Comparison of ENCODE assay signal across 8 cellular contexts in genomic region chr10:95266674-95267095, GRCh38. TPM values are rescaled to one million over a fixed set of nuclear protein-coding genes. Genes with fewer than 3 reads are reported as not detected.
A peak's percentile ranks its signal among the peaks of the same experiment; 100 is the strongest.
DNase-seq lines count a peak whose midpoint lies in the region; ATAC-seq and TF ChIP-seq lines count a peak whose summit lies in the region.

No MANE protein-coding gene starts in this region.

- CTCF ChIA-PET in RWPE1 (lab: Yijun Ruan, JAX): no interaction called here
- CTCF ChIA-PET in activated CD4-positive, alpha-beta memory T cell treated with anti-CD3 and anti-CD28 coated beads for 36 hours (lab: Charles Lee): no interaction called here

- no peak for TF ChIP-seq CTCF in RWPE1 (conservative IDR thresholded peaks at IDR 0.05; ENCODE audit: low read depth)
- TF ChIP-seq CTCF in fibroblast of villous mesenchyme (IDR thresholded peaks at IDR 0.05; ENCODE audit: insufficient read depth, low read depth, low read length): no peak

- H3K27ac Mint-ChIP-seq in activated CD4-positive, alpha-beta memory T cell treated with anti-CD3 and anti-CD28 coated beads for 36 hours: no peak overlapping the region

- H3K4me3 Mint-ChIP-seq in activated CD4-positive, alpha-beta memory T cell treated with anti-CD3 and anti-CD28 coated beads for 36 hours: no peak overlapping the region

- DNase-seq in AG20443 (ENCODE audit: low spot score) (peak; percentile 82), RWPE1 (ENCODE audit: low spot score) (peak; percentile 97), fibroblast of villous mesenchyme (ENCODE audit: low read depth) (peak; percentile 90), renal cortical epithelial cell (ENCODE audit: low read depth) (peak; percentile 99)
- DNase-seq in activated CD4-positive, alpha-beta memory T cell treated with anti-CD3 and anti-CD28 coated beads for 36 hours: no peak
- DNase-seq in activated naive CD4-positive, alpha-beta T cell treated with Interleukin-2 at 50 U/mL for 16 hours: no peak

- H3K4me1 Mint-ChIP-seq in activated CD4-positive, alpha-beta memory T cell treated with anti-CD3 and anti-CD28 coated beads for 36 hours (ENCODE audit: low read depth): no peaks in the 10 kb centered on the region

- POLR2A ChIA-PET in RWPE1 (lab: Yijun Ruan, JAX; ENCODE audit: low non-redundant PET): no interaction called here
- POLR2A ChIA-PET in activated CD4-positive, alpha-beta memory T cell treated with anti-CD3 and anti-CD28 coated beads for 36 hours (lab: Charles Lee): no interaction called here

- intact Hi-C loops in activated CD4-positive, alpha-beta memory T cell treated with anti-CD3 and anti-CD28 coated beads for 36 hours (cut with micrococcal nuclease): no loop called here

- no peaks in the 10 kb centered on the region for H3K27me3 Mint-ChIP-seq in activated CD4-positive, alpha-beta memory T cell treated with anti-CD3 and anti-CD28 coated beads for 36 hours

- H3K9me3 Mint-ChIP-seq in activated CD4-positive, alpha-beta memory T cell treated with anti-CD3 and anti-CD28 coated beads for 36 hours: no peaks in the 10 kb centered on the region

- H3K27ac ChIP-seq in RWPE1: no peak overlapping the region

- H3K4me3 ChIP-seq in fibroblast of villous mesenchyme (ENCODE audit: low read depth, low read length): no peak overlapping the region

- ATAC-seq in GM19328 (IDR thresholded peaks at IDR 0.05; ENCODE audit: unreplicated experiment): peak; percentile 82
- peak; percentile 77 for ATAC-seq in HG03439 (IDR thresholded peaks at IDR 0.05; ENCODE audit: unreplicated experiment)

- no peaks in the 10 kb centered on the region for H3K36me3 Mint-ChIP-seq in activated CD4-positive, alpha-beta memory T cell treated with anti-CD3 and anti-CD28 coated beads for 36 hours

RNA-seq across cellular contexts. Expression of gene PDLIM1, which starts 24.1 kb away (rescaled TPM):
- total RNA-seq in fibroblast of villous mesenchyme (65.7 and 75.6 TPM in 2 replicates), renal cortical epithelial cell (19.4 and 45.8 TPM in 2 replicates)
- under 1 TPM; 0.76 to 0.92 TPM for total RNA-seq in activated CD4-positive, alpha-beta memory T cell treated with anti-CD3 and anti-CD28 coated beads for 36 hours

Comparison
In these comparisons a context has a peak if more than half of its experiments do, and no peak if none do; other contexts are left out.
1. DNase-seq: peak in AG20443 (single experiment), RWPE1 (single experiment), fibroblast of villous mesenchyme (single experiment) and renal cortical epithelial cell (single experiment); none in activated CD4-positive, alpha-beta memory T cell treated with anti-CD3 and anti-CD28 coated beads for 36 hours (single experiment) and activated naive CD4-positive, alpha-beta T cell treated with Interleukin-2 at 50 U/mL for 16 hours (single experiment).
2. RNA of gene PDLIM1, which starts 24.1 kb away (total RNA-seq): 65.7 to 75.6 TPM in fibroblast of villous mesenchyme and 19.4 to 45.8 TPM in renal cortical epithelial cell; 0.76 to 0.92 TPM in activated CD4-positive, alpha-beta memory T cell treated with anti-CD3 and anti-CD28 coated beads for 36 hours; every median in the first group is over 10 times any median in the second.